In genomic region chr9:134913713-134914500, GRCh38 we compare ENCODE assay signal across 30 cellular contexts. TPM values are rescaled to one million over a fixed set of nuclear protein-coding genes. Genes with fewer than 3 reads are reported as not detected.
"Had no signal": no experiment of that assay in that cellular context is flagged by ENCODE, and none has a peak within 500 bp of the region (broad histone marks: within the 10 kb centered on the region; RNA-seq: fewer than 3 reads in every experiment).

No MANE protein-coding gene starts in this region.

- DNase-seq: activated CD4-positive, alpha-beta T cell treated with anti-CD3 and anti-CD28 coated beads for 48 hours; activated CD4-positive, alpha-beta T cell treated with anti-CD3 and anti-CD28 coated beads, Interleukin-2, amount 50 U/mL, for 48 hours; activated naive CD4-positive, alpha-beta T cell; activated T-cell treated with anti-CD3 and anti-CD28 coated beads, Interleukin-2, amount 50 U/mL, for 4 hours; cerebellar nuclear complex; cortex of kidney; endodermal cell; foreskin fibroblast; hypothalamus; immature natural killer cell; kidney; left colon; mesenchymal stem cell; mucosa of descending colon; stimulated activated CD4-positive, alpha-beta T cell treated with anti-CD3 and anti-CD28 coated beads, Interleukin-2, amount 100 ng/mL, for 48 hours; stimulated activated naive CD8-positive, alpha-beta T cell treated with anti-CD3 and anti-CD28 coated beads, Interleukin-15, Interleukin-2, amounts not matched to agents 100 U/mL and 50 U/mL, for 24 hours; T-helper 17 cell; T1000; WERI-Rb-1 had no signal

- H3K27ac ChIP-seq: ovary, right lobe of liver had no signal

- H3K4me3 ChIP-seq: mucosa of descending colon, ovary, right lobe of liver had no signal

- H3K4me1 ChIP-seq: right lobe of liver had no signal

- H3K9me3 ChIP-seq: mucosa of descending colon, ovary, right lobe of liver had no signal

- FAIRE-seq: kidney had no signal

- H3K36me3 ChIP-seq: ovary, right lobe of liver, WERI-Rb-1 had no signal

- ATAC-seq: activated CD4-positive, CD25-positive, alpha-beta regulatory T cell treated with anti-CD3 and anti-CD28 coated beads, Interleukin-2, amount 50 U/mL, for 24 hours; activated naive CD4-positive, alpha-beta T cell treated with anti-CD3 and anti-CD28 coated beads, Interleukin-2, amount 50 U/mL, for 72 hours; activated T-cell treated with anti-CD3 and anti-CD28 coated beads, Interleukin-2, amount 50 U/mL, for 4 hours; activated T-helper 17 cell treated with anti-CD3 and anti-CD28 coated beads, Interleukin-2, amount 50 U/mL, for 72 hours; esophagus mucosa; left colon; mucosa of descending colon; natural killer cell treated with Interleukin-12 subunit alpha and Interleukin-12 subunit beta and Interleukin-15 and Interleukin-18, amount 100 ng/mL, for 72 hours; right lobe of liver; stimulated activated naive CD8-positive, alpha-beta T cell treated with anti-CD3 and anti-CD28 coated beads, Interleukin-15, Interleukin-2, amounts not matched to agents 100 U/mL and 50 U/mL, for 24 hours; T-helper 17 cell had no signal

- H3K27me3 ChIP-seq: ovary, right lobe of liver had no signal

RNA-seq across cellular contexts. Expression of gene FCN1, which starts 3.8 kb away (rescaled TPM):
- total RNA-seq: activated naive CD4-positive, alpha-beta T cell treated with anti-CD3 and anti-CD28 coated beads, Interleukin-2, amount 50 U/mL, for 72 hours; activated T-cell treated with anti-CD3 and anti-CD28 coated beads, Interleukin-2, amount 50 U/mL, for 4 hours; activated T-helper 17 cell treated with anti-CD3 and anti-CD28 coated beads, Interleukin-2, amount 50 U/mL, for 72 hours; endodermal cell; myocyte; natural killer cell treated with Interleukin-12 subunit alpha and Interleukin-12 subunit beta and Interleukin-15 and Interleukin-18, amount 100 ng/mL, for 72 hours; progenitor cell of endocrine pancreas; renal cortical epithelial cell had no signal

RNA-seq across cellular contexts. Expression of gene FCN2, which starts 33.3 kb away (rescaled TPM):
- total RNA-seq: activated naive CD4-positive, alpha-beta T cell treated with anti-CD3 and anti-CD28 coated beads, Interleukin-2, amount 50 U/mL, for 72 hours; activated T-cell treated with anti-CD3 and anti-CD28 coated beads, Interleukin-2, amount 50 U/mL, for 4 hours; activated T-helper 17 cell treated with anti-CD3 and anti-CD28 coated beads, Interleukin-2, amount 50 U/mL, for 72 hours; endodermal cell; left colon; mucosa of descending colon; myocyte; natural killer cell treated with Interleukin-12 subunit alpha and Interleukin-12 subunit beta and Interleukin-15 and Interleukin-18, amount 100 ng/mL, for 72 hours; progenitor cell of endocrine pancreas; renal cortical epithelial cell; T-helper 17 cell; urinary bladder had no signal
